ENCODE assay signal across 8 cellular contexts in the genomic region with DNA sequence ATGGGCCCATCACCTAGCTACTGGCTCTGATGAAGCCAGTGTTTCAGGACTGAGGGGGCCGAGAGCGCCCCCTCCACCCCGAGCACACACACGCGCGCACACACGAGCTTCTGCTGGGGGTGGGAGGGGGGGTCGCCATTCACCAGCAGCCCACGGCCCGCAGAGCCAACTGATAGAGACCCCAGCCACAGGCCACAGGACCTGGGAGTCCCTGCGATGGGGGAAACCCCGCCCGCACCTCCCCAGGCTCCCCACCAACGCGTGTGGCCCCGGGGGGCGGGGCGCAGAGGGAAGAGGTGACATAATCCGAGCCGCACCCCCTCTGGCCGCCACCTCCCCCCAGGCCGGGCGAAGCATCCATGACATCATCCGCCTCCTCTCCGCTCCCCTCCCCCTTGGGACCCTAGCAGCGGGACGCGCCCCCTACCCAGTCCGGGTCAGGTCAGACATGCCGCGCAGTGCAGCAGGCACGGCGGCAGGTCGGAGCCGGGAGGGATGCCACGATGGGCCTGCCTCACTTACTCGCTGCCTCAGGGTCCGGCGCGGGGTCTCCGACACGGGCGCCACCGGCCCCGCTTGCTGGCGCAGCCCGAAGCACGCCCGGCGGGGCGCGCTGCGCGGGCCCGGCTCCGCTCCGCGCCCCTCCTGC. TPM values are rescaled to one million over a fixed set of nuclear protein-coding genes. Genes with fewer than 3 reads are reported as not detected.
DNase-seq lines count a peak whose midpoint lies in the region; TF ChIP-seq lines count a peak whose summit lies in the region.

A gene (minus strand): TSS at position 617 of the 649 bp plus-strand sequence. CDS start 6,386 bp downstream, outside the sequence.

- TF ChIP-seq CTCF in GM20000 (IDR thresholded peaks at IDR 0.05; ENCODE audit: extremely low read depth, missing control alignments) (no peak), ovary (IDR thresholded peaks at IDR 0.05) (no peak)

- H3K27me3 ChIP-seq in CD8-positive, alpha-beta memory T cell (ENCODE audit: insufficient read depth, low read length, poor library complexity, severe bottlenecking), result peaks cover 6% of the 10 kb centered on the region
- H3K27me3 ChIP-seq in ovary (no peaks in the 10 kb centered on the region), thymus (ENCODE audit: control insufficient read depth, insufficient read depth) (peaks cover 31% of the 10 kb centered on the region)

- peak within 1 kb of the TSS; percentile 88 for H3K4me3 ChIP-seq in CD8-positive, alpha-beta memory T cell (ENCODE audit: low read length)
- H3K4me3 ChIP-seq in ovary, result peak within 1 kb of the TSS; percentile 99
- peak within 1 kb of the TSS; percentile 78 for H3K4me3 ChIP-seq in thymus (ENCODE audit: low read length)

- no peaks in the 10 kb centered on the region for H3K9me3 ChIP-seq in CD8-positive, alpha-beta memory T cell (ENCODE audit: low read length)
- H3K9me3 ChIP-seq in ovary (no peaks in the 10 kb centered on the region), thymus (ENCODE audit: control insufficient read depth) (peaks cover 2% of the 10 kb centered on the region)

- WGBS in ovary, 3 donors, result 0 to 1% (median 1%) methylated on average over 39 to 58 of the region's 58 CpGs
- under 1% methylated on average over 58 of the region's 58 CpGs for WGBS in thymus

- peak; percentile 85 to 95 (median 87) for DNase-seq in CD8-positive, alpha-beta memory T cell
- DNase-seq in GM20000 (ENCODE audit: low spot score) (peak; percentile 93), HT1080 (ENCODE audit: low read depth) (peak; percentile 54), RKO (ENCODE audit: low spot score) (peak; percentile 86), germinal center (ENCODE audit: low spot score) (peak; percentile 82), ovary (peak; percentile 78 to 88 (median 86))
- peak; percentile 93 for DNase-seq in activated effector memory CD4-positive, alpha-beta T cell treated with anti-CD3 and anti-CD28 coated beads, Interleukin-2, amount 50 U/mL, for 16 hours

- peaks cover 13 to 28% (median 16%) of the 10 kb centered on the region in 3 donors for H3K4me1 Mint-ChIP-seq in CD8-positive, alpha-beta memory T cell

- CTCF ChIA-PET in CD8-positive, alpha-beta memory T cell (lab: Charles Lee), result interaction anchor here (1.0 to 1.5 kb wide), 2 partner anchors 15 to 16 kb away, joined by 3 to 5 read pairs; no protein-coding TSS in a partner anchor

- peak within 1 kb of the TSS; percentile 77 to 94 (median 82) for H3K4me3 Mint-ChIP-seq in CD8-positive, alpha-beta memory T cell

- H3K4me1 ChIP-seq in CD8-positive, alpha-beta memory T cell (ENCODE audit: insufficient read depth, low read length), result peaks cover 5% of the 10 kb centered on the region
- H3K4me1 ChIP-seq in ovary (ENCODE audit: insufficient read depth), result no peaks in the 10 kb centered on the region
- peaks cover 10% of the 10 kb centered on the region for H3K4me1 ChIP-seq in thymus (ENCODE audit: control insufficient read depth, insufficient read depth, low read length)

- no peaks in the 10 kb centered on the region for H3K36me3 ChIP-seq in CD8-positive, alpha-beta memory T cell (ENCODE audit: insufficient read depth, low read length)
- no peaks in the 10 kb centered on the region for H3K36me3 ChIP-seq in ovary
- no peaks in the 10 kb centered on the region for H3K36me3 ChIP-seq in thymus (ENCODE audit: control insufficient read depth, insufficient read depth)

- H3K27ac Mint-ChIP-seq in CD8-positive, alpha-beta memory T cell, result peak within 1 kb of the TSS in 7 of 8 donors; percentile 60 to 93 (median 74)

- no peak for TF ChIP-seq EP300 in ovary (IDR thresholded peaks at IDR 0.05)

- TF ChIP-seq POLR2A in ovary (IDR thresholded peaks at IDR 0.05), result peak; percentile 78

- no peaks in the 10 kb centered on the region for H3K9me3 Mint-ChIP-seq in CD8-positive, alpha-beta memory T cell

- peak within 1 kb of the TSS; percentile 72 for H3K27ac ChIP-seq in CD8-positive, alpha-beta memory T cell (ENCODE audit: low read depth, low read length)
- peak within 1 kb of the TSS; percentile 55 to 85 for H3K27ac ChIP-seq in ovary
- no peak within 1 kb of the TSS for H3K27ac ChIP-seq in thymus (ENCODE audit: low read depth)

- H3K27me3 Mint-ChIP-seq in CD8-positive, alpha-beta memory T cell, result peaks cover 18 to 23% of the 10 kb centered on the region in 2 donors

- POLR2A ChIA-PET in CD8-positive, alpha-beta memory T cell (lab: Charles Lee), result interaction anchor here (0.5 kb wide), 1 partner anchor 648 kb away, joined by 3 read pairs; no protein-coding TSS in a partner anchor

- intact Hi-C loops in ovary (cut with DNase I), result no loop called here

- H3K36me3 Mint-ChIP-seq in CD8-positive, alpha-beta memory T cell, result peaks cover 0 to 2% (median 0%) of the 10 kb centered on the region in 3 donors

RNA-seq across cellular contexts. Expression of the gene that starts here (rescaled TPM):
- total RNA-seq in CD8-positive, alpha-beta memory T cell, result 1 to 10 TPM in 1 of 2 experiments, under 1 TPM in 1; 0.97 to 1.0 TPM
- polyA plus RNA-seq in CD8-positive, alpha-beta memory T cell, result 0.35 TPM
- total RNA-seq in HT1080 (2014; rRNA removed; shearing (Covaris generic)), result 4.5 TPM in 2 replicates
- polyA plus RNA-seq in HT1080 (2015; cell fraction: cytosol; rRNA removed), result 4.6 and 4.8 TPM in 2 replicates
- polyA plus RNA-seq in HT1080 (2015; cell fraction: nucleus; rRNA removed), result 6.1 and 8.0 TPM in 2 replicates
- 10 to 100 TPM; 13.2 to 27.4 (median 18.2) TPM for total RNA-seq in ovary
- polyA plus RNA-seq in ovary (10 to 100 TPM in 1 of 2 donors, 1 to 10 TPM in 1; 4.2 to 22.8 TPM), thymus (4.2 TPM)
